ENCODE assay signal across 1 cellular context in genomic region chrX:39730671-39731389, GRCh38.
TF ChIP-seq lines count a peak whose summit lies in the region.

No MANE protein-coding gene starts in this region.

TF ChIP-seq in K562, 482 proteins besides CTCF, POLR2A, EP300 and RAD21 (continued from another document):
- TF ChIP-seq E2F8 (IDR thresholded peaks at IDR 0.05; ENCODE audit: low read depth, partially characterized antibody) (no peak), PKNOX1 (IDR thresholded peaks at IDR 0.05) (0 out of 2 replicates have a peak, but pooled peaks have one; percentile 15), KLF10 (CRISPR knock-in tag; IDR thresholded peaks at IDR 0.05) (no peak), STAG1 (CRISPR knock-in tag; IDR thresholded peaks at IDR 0.05; ENCODE audit: borderline replicate concordance) (peak; percentile 9; the same call in 1 of the 2 replicates), PBX2 (CRISPR knock-in tag; IDR thresholded peaks at IDR 0.05; ENCODE audit: low read depth) (no peak), PBX2 (tag; conservative IDR thresholded peaks at IDR 0.05; ENCODE audit: low read depth) (peak; percentile 68), LEF1 (IDR thresholded peaks at IDR 0.05) (0 out of 2 replicates have a peak, but pooled peaks have one; percentile 7)
